Comparison of ENCODE assay signal across 27 cellular contexts in genomic region chr3:162022931-162023330, GRCh38.
A peak's percentile ranks its signal among the peaks of the same experiment; 100 is the strongest.
DNase-seq lines count a peak whose midpoint lies in the region; ATAC-seq, FAIRE-seq and TF ChIP-seq lines count a peak whose summit lies in the region.
"Had no signal": no experiment of that assay in that cellular context is flagged by ENCODE, and none has a peak within 500 bp of the region (broad histone marks: within the 10 kb centered on the region; RNA-seq: fewer than 3 reads in every experiment).

No MANE protein-coding gene starts in this region.

- BruUV-seq in K562 (replicated peaks; lab: Mats Ljungman, UMichigan): no TSS peak

- H4K20me1 ChIP-seq in K562 (replicated peaks; ENCODE audit: control insufficient read depth, insufficient read depth, low read length): no peaks in the 10 kb centered on the region
- H4K20me1 ChIP-seq in smooth muscle cell (ENCODE audit: low read depth): no peaks in the 10 kb centered on the region

- H3K4me1 ChIP-seq in K562 (replicated peaks in 1 of 2; ENCODE audit: control insufficient read depth in 2 of 2, insufficient read depth in 2 of 2, low read length in 2 of 2) (no peaks in the 10 kb centered on the region), smooth muscle cell (ENCODE audit: low read depth) (no peaks in the 10 kb centered on the region), trophoblast cell (ENCODE audit: control insufficient read depth in 1 of 2, insufficient read depth in 2 of 2, low read length in 2 of 2) (no peaks in the 10 kb centered on the region)
- H3K4me1 ChIP-seq: Caco-2, SJSA1 had no signal

- H3K9me1 ChIP-seq in K562 (ENCODE audit: control insufficient read depth, insufficient read depth, low read length): no peaks in the 10 kb centered on the region

- H3K79me1 ChIP-seq in trophoblast cell (ENCODE audit: low read length): no peaks in the 10 kb centered on the region

- no peaks in the 10 kb centered on the region for H3K36me3 ChIP-seq in K562 (ENCODE audit: control insufficient read depth, insufficient read depth, low read length)
- no peaks in the 10 kb centered on the region for H3K36me3 ChIP-seq in smooth muscle cell (ENCODE audit: low read depth)
- H3K36me3 ChIP-seq in trophoblast cell (ENCODE audit: control insufficient read depth in 1 of 2, insufficient read depth in 2 of 2, low read length in 2 of 2): no peaks in the 10 kb centered on the region
- H3K36me3 ChIP-seq: SJSA1 had no signal

- no peak for ATAC-seq in K562
- ATAC-seq: HCT116, Right ventricle myocardium inferior had no signal

- TF ChIP-seq POLR2A in K562 (conservative IDR thresholded peaks at IDR 0.05): no peak

- intact Hi-C loops in K562 (cut with micrococcal nuclease): no loop called here

- H3K4me1 Mint-ChIP-seq in mesothelial cell of epicardium: peaks cover 18% of the 10 kb centered on the region
- H3K4me1 Mint-ChIP-seq: CD4-positive, alpha-beta memory T cell had no signal

- H3K27me3 ChIP-seq in K562 (ENCODE audit: control insufficient read depth in 2 of 2, insufficient read depth in 2 of 2, low read length in 2 of 2) (no peaks in the 10 kb centered on the region), smooth muscle cell (ENCODE audit: low read depth) (no peaks in the 10 kb centered on the region), trophoblast cell (ENCODE audit: insufficient read depth, low read length) (no peaks in the 10 kb centered on the region)
- H3K27me3 ChIP-seq: SJSA1 had no signal

- H3F3A ChIP-seq in smooth muscle cell (ENCODE audit: low read depth): no peaks in the 10 kb centered on the region

- TF ChIP-seq EP300 in K562 (IDR thresholded peaks at IDR 0.05; ENCODE audit: low read length): no peak

- no peak overlapping the region for H2BK12ac ChIP-seq in trophoblast cell (ENCODE audit: low read length)

- H2BK5ac ChIP-seq in trophoblast cell (ENCODE audit: low read depth, low read length, poor library complexity): no peak overlapping the region

- in situ Hi-C loops in K562 (cut with MboI): no loop called here

- H3K9me3 Mint-ChIP-seq in mesothelial cell of epicardium: peaks cover 5% of the 10 kb centered on the region

- H3K27ac ChIP-seq in K562 (ENCODE audit: extremely low read depth, low read depth, low read length) (no peak overlapping the region), substantia nigra (ENCODE audit: low read depth, low read length, poor library complexity, severe bottlenecking) (peak overlapping the region; percentile 30), smooth muscle cell (ENCODE audit: low read depth) (no peak overlapping the region), trophoblast cell (ENCODE audit: low read depth, low read length) (no peak overlapping the region)
- H3K27ac ChIP-seq: KMS-11, PC-9, SJSA1 had no signal

- no peak overlapping the region for H2AK5ac ChIP-seq in trophoblast cell (ENCODE audit: low read length)

- H3K14ac ChIP-seq in trophoblast cell (ENCODE audit: low read length): no peak overlapping the region

- H3K4me3 Mint-ChIP-seq in mesothelial cell of epicardium: no peak overlapping the region
- H3K4me3 Mint-ChIP-seq: CD4-positive, alpha-beta memory T cell had no signal

- H3K4me2 ChIP-seq in K562 (ENCODE audit: insufficient read depth, low read length) (no peak overlapping the region), smooth muscle cell (no peak overlapping the region), trophoblast cell (ENCODE audit: low read length) (no peak overlapping the region)
- H3K4me2 ChIP-seq: KMS-11, PC-9 had no signal

- no peak overlapping the region for H2BK120ac ChIP-seq in trophoblast cell (ENCODE audit: insufficient read depth, low read length, poor library complexity)

- no peak overlapping the region for H3K18ac ChIP-seq in trophoblast cell (ENCODE audit: low read length)

- TF ChIP-seq RAD21 in K562 (CRISPR knock-in tag; conservative IDR thresholded peaks at IDR 0.05 in 1 of 2, IDR thresholded peaks at IDR 0.05 in 1 of 2): no peak

- H3K79me2 ChIP-seq in K562 (ENCODE audit: control insufficient read depth, insufficient read depth, low read length) (no peaks in the 10 kb centered on the region), smooth muscle cell (ENCODE audit: low read depth) (no peaks in the 10 kb centered on the region), trophoblast cell (ENCODE audit: control insufficient read depth, insufficient read depth, low read length, poor library complexity) (no peaks in the 10 kb centered on the region)

- TF ChIP-seq CTCF in K562 (IDR thresholded peaks at IDR 0.05 in 2 of 3, conservative IDR thresholded peaks at IDR 0.05 in 1 of 3; ENCODE audit: insufficient read depth in 2 of 3, low read depth in 1 of 3, low read length in 3 of 3) (no peak), smooth muscle cell (IDR thresholded peaks at IDR 0.05; ENCODE audit: borderline replicate concordance, insufficient read depth, poor library complexity, severe bottlenecking) (no peak), mesothelial cell of epicardium (IDR thresholded peaks at IDR 0.05; ENCODE audit: unreplicated experiment) (no peak)

- H3K23ac ChIP-seq in trophoblast cell (ENCODE audit: low read length): no peak overlapping the region

- DNase-seq in NCI-H748 treated with DMSO at 0.1 percent for 48 hours (lab: John Stamatoyannopoulos, UW): peak; percentile 78
- DNase-seq in NCI-H748 (lab: John Stamatoyannopoulos, UW; ENCODE audit: unreplicated experiment): no peak
- DNase-seq in K562 (ENCODE audit: extremely low read depth in 1 of 4, low spot score in 3 of 4): no peak
- DNase-seq in medulla oblongata (ENCODE audit: extremely low spot score): peak; percentile 41
- no peak for DNase-seq in substantia nigra (lab: John Stamatoyannopoulos, UW)
- no peak for DNase-seq in smooth muscle cell (lab: John Stamatoyannopoulos, UW; ENCODE audit: unreplicated experiment)
- no peak for DNase-seq in mesothelial cell of epicardium (ENCODE audit: low spot score in 2 of 2, unreplicated experiment in 2 of 2)
- no peak for DNase-seq in trophoblast cell
- DNase-seq: C1 segment of cervical spinal cord; Caco-2; CD4-positive, alpha-beta memory T cell; DMS79 treated with DMSO at 0.1 percent for 48 hours; GF-D8; IMR-90; NCI-H1092; NCI-H1436 treated with DMSO at 0.1 percent for 48 hours; NCI-H187 treated with DMSO at 0.1 percent for 48 hours; NCI-H2107; NCI-H446 treated with DMSO at 0.1 percent for 48 hours; NCI-H526; PC-9 had no signal

- no peak overlapping the region for H3K4me3 ChIP-seq in K562
- H3K4me3 ChIP-seq in smooth muscle cell: no peak overlapping the region
- H3K4me3 ChIP-seq in trophoblast cell (ENCODE audit: low read depth, low read length): no peak overlapping the region
- H3K4me3 ChIP-seq: PC-9, SJSA1 had no signal

- no peaks in the 10 kb centered on the region for H3K36me3 Mint-ChIP-seq in mesothelial cell of epicardium
- H3K36me3 Mint-ChIP-seq: CD4-positive, alpha-beta memory T cell had no signal

- peaks cover 2% of the 10 kb centered on the region; the same call in 1 of the 2 replicates for H3K9me3 ChIP-seq in K562 (replicated peaks; ENCODE audit: control insufficient read depth, insufficient read depth, low read depth, low read length)
- no peaks in the 10 kb centered on the region for H3K9me3 ChIP-seq in smooth muscle cell (replicated peaks; ENCODE audit: low read depth)
- H3K9me3 ChIP-seq in trophoblast cell (ENCODE audit: insufficient read depth, low read depth, low read length): no peaks in the 10 kb centered on the region
- H3K9me3 ChIP-seq: Caco-2, SJSA1 had no signal

- CTCF ChIA-PET in K562 (lab: Yijun Ruan, JAX; ENCODE audit: low intra/inter-chr PET ratio): no interaction called here

- no peaks in the 10 kb centered on the region for H3K27me3 Mint-ChIP-seq in mesothelial cell of epicardium (ENCODE audit: low read depth)
- H3K27me3 Mint-ChIP-seq: CD4-positive, alpha-beta memory T cell had no signal

- H4K8ac ChIP-seq in trophoblast cell (ENCODE audit: low read depth, low read length): no peak overlapping the region

- H4K91ac ChIP-seq in trophoblast cell (ENCODE audit: low read depth, low read length): no peak overlapping the region

- H2AFZ ChIP-seq in K562 (ENCODE audit: low read depth, low read length) (no peak overlapping the region), smooth muscle cell (ENCODE audit: low read depth) (no peak overlapping the region), trophoblast cell (ENCODE audit: insufficient read depth, low read length, poor library complexity) (no peak overlapping the region)
- H2AFZ ChIP-seq: PC-9 had no signal

- FAIRE-seq in K562 (lab: Jason Lieb, UNC): peak; percentile 29
- FAIRE-seq: A204.1, GM12891 had no signal

- H3K9ac ChIP-seq in K562 (ENCODE audit: insufficient read depth in 1 of 2, low read depth in 2 of 2, low read length in 2 of 2): no peak overlapping the region
- no peak overlapping the region for H3K9ac ChIP-seq in smooth muscle cell (ENCODE audit: low read depth)
- H3K9ac ChIP-seq in trophoblast cell (ENCODE audit: low read length): no peak overlapping the region
- H3K9ac ChIP-seq: KMS-11 had no signal

- POLR2A ChIA-PET in K562 (lab: Yijun Ruan, JAX): no interaction called here

- H4K12ac ChIP-seq in trophoblast cell (ENCODE audit: low read depth, low read length): no peak overlapping the region

- WGBS in K562 (ENCODE audit: insufficient coverage, low coverage, missing lambda C conversion rate): 0% methylated on average over 2 of the region's 2 CpGs
- 80% methylated on average over 2 of the region's 2 CpGs for WGBS in smooth muscle cell (ENCODE audit: low lambda C conversion rate)
- no CpG with 5 or more reads among the region's 2 CpGs for WGBS in trophoblast cell (ENCODE audit: extremely low coverage, insufficient coverage, insufficient read length)

- no peak overlapping the region for H3K27ac Mint-ChIP-seq in mesothelial cell of epicardium
- H3K27ac Mint-ChIP-seq: CD4-positive, alpha-beta memory T cell had no signal

- no peak overlapping the region for H3K4ac ChIP-seq in trophoblast cell (ENCODE audit: low read depth, low read length)

TF ChIP-seq in K562, 482 proteins besides CTCF, POLR2A, EP300 and RAD21:
- TF ChIP-seq ZNF12 (CRISPR knock-in tag; IDR thresholded peaks at IDR 0.05) (no peak), MXI1 (IDR thresholded peaks at IDR 0.05; ENCODE audit: low read depth, low read length) (no peak), FOXK2 (conservative IDR thresholded peaks at IDR 0.05 in 1 of 2, IDR thresholded peaks at IDR 0.05 in 1 of 2; ENCODE audit: low read depth in 2 of 2) (no peak), CREM (IDR thresholded peaks at IDR 0.05; ENCODE audit: low read depth) (no peak), ZNF644 (tag; IDR thresholded peaks at IDR 0.05; ENCODE audit: low read depth) (no peak), HDGF (IDR thresholded peaks at IDR 0.05) (no peak), ZNF444 (CRISPR knock-in tag; IDR thresholded peaks at IDR 0.05) (no peak), FOXP1 (CRISPR knock-in tag; IDR thresholded peaks at IDR 0.05) (no peak)

Comparison
In these comparisons a context has a peak if more than half of its experiments do, and no peak if none do; other contexts are left out.
1. DNase-seq: peak in NCI-H748 treated with DMSO at 0.1 percent for 48 hours (single experiment) and medulla oblongata (single experiment); none in NCI-H748 (single experiment), K562 (0 of 4), substantia nigra (0 of 49), smooth muscle cell (single experiment), mesothelial cell of epicardium (0 of 2) and trophoblast cell (0 of 2).